Comparison of ENCODE assay signal across 27 cellular contexts in the genomic region with DNA sequence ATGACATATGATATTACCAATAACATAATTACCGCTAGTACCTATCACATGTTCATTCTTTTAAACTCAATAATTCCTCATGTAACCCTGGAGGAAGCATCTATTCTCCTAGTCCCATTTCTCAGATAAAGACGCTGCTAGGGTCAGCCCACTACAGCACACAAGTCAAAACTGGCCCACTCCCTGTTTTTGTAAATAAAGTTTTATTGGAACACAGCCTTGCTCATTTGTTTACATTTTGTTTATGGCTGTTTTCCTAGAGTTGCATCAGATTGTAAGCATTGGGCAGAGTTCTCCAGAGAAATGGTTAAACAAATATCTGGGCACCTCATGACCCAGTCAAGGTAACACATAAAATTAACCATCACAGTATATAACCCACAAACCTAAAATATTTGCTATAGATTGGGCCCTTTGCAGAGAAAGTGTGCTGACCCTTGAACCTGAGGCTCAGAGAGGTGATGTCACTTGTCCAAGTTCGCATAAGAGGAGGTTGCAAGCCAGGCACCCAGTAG.
"Had no signal": no experiment of that assay in that cellular context is flagged by ENCODE, and none has a peak within 500 bp of the region (broad histone marks: within the 10 kb centered on the region; RNA-seq: fewer than 3 reads in every experiment).

No MANE protein-coding gene starts in this region.

- H3K4me3 Mint-ChIP-seq: activated CD4-positive, alpha-beta T cell treated with anti-CD3 and anti-CD28 coated beads for 36 hours; activated CD4-positive, alpha-beta T cell treated with anti-CD3 and anti-CD28 coated beads, Interleukin-2, amount 10 ng/mL, durations not matched to agents 7 days and 5 days; activated CD8-positive, alpha-beta T cell treated with anti-CD3 and anti-CD28 coated beads, Interleukin-2, amount 10 ng/mL, durations not matched to agents 7 days and 5 days; activated naive CD4-positive, alpha-beta T cell treated with anti-CD3 and anti-CD28 coated beads, Interleukin-2, amount 50 U/mL, for 24 hours; activated naive CD8-positive, alpha-beta T cell treated with anti-CD3 and anti-CD28 coated beads, Interleukin-2, amount 10 ng/mL, durations not matched to agents 7 days and 5 days; activated T-cell treated with anti-CD3 and anti-CD28 coated beads, Interleukin-2, amount 50 U/mL, for 24 hours; T-helper 2 cell treated with Interferon-gamma antibody and Interleukin-4, amounts not matched to agents 5 μg/mL and 100 μg/mL, for 36 hours had no signal

- H3K4me1 ChIP-seq: Peyer's patch had no signal

- H3K27ac ChIP-seq: ascending aorta, cardiac muscle cell, Peyer's patch had no signal

- H3K4me3 ChIP-seq: ascending aorta, cardiac muscle cell, Peyer's patch had no signal

- ATAC-seq: activated CD4-positive, alpha-beta T cell treated with anti-CD3 and anti-CD28 coated beads for 36 hours; activated CD4-positive, CD25-positive, alpha-beta regulatory T cell treated with anti-CD3 and anti-CD28 coated beads, Interleukin-2, amount 50 U/mL, for 24 hours; activated CD8-positive, alpha-beta T cell treated with anti-CD3 and anti-CD28 coated beads, Interleukin-2, amount 10 ng/mL, durations not matched to agents 7 days and 5 days; PC-3; SK-N-SH treated with all-trans-retinoic acid at 6 μM for 48 hours had no signal

- FAIRE-seq: TTC549 had no signal

- H3K36me3 ChIP-seq: cardiac muscle cell, Peyer's patch had no signal

- H3K4me1 Mint-ChIP-seq: activated CD4-positive, alpha-beta T cell treated with anti-CD3 and anti-CD28 coated beads for 36 hours; activated CD4-positive, alpha-beta T cell treated with anti-CD3 and anti-CD28 coated beads, Interleukin-2, amount 10 ng/mL, durations not matched to agents 7 days and 5 days; activated naive CD4-positive, alpha-beta T cell treated with anti-CD3 and anti-CD28 coated beads, Interleukin-2, amount 50 U/mL, for 24 hours; activated naive CD8-positive, alpha-beta T cell treated with anti-CD3 and anti-CD28 coated beads, Interleukin-2, amount 10 ng/mL, durations not matched to agents 7 days and 5 days had no signal

- H3K9me3 ChIP-seq: ascending aorta, Peyer's patch had no signal

- H3K27ac Mint-ChIP-seq: activated CD4-positive, alpha-beta T cell treated with anti-CD3 and anti-CD28 coated beads for 36 hours; activated CD4-positive, alpha-beta T cell treated with anti-CD3 and anti-CD28 coated beads, Interleukin-2, amount 10 ng/mL, durations not matched to agents 7 days and 5 days; activated CD8-positive, alpha-beta T cell treated with anti-CD3 and anti-CD28 coated beads, Interleukin-2, amount 10 ng/mL, durations not matched to agents 7 days and 5 days; activated naive CD4-positive, alpha-beta T cell treated with anti-CD3 and anti-CD28 coated beads, Interleukin-2, amount 50 U/mL, for 24 hours; activated naive CD8-positive, alpha-beta T cell treated with anti-CD3 and anti-CD28 coated beads, Interleukin-2, amount 10 ng/mL, durations not matched to agents 7 days and 5 days; activated T-cell treated with anti-CD3 and anti-CD28 coated beads, Interleukin-2, amount 50 U/mL, for 24 hours; activated T-helper 2 cell treated with anti-CD3 and anti-CD28 coated beads, Interferon-gamma antibody, Interleukin-2, Interleukin-4, amounts not matched to agents 10 μg/mL and 5 μg/mL and 100 μg/mL, durations not matched to agents 14 hours and 24 hours and 36 hours; T-helper 2 cell treated with Interferon-gamma antibody and Interleukin-4, amounts not matched to agents 5 μg/mL and 100 μg/mL, for 36 hours had no signal

- H3K9me3 Mint-ChIP-seq: activated CD4-positive, alpha-beta T cell treated with anti-CD3 and anti-CD28 coated beads, Interleukin-2, amount 10 ng/mL, durations not matched to agents 7 days and 5 days; activated naive CD4-positive, alpha-beta T cell treated with anti-CD3 and anti-CD28 coated beads, Interleukin-2, amount 50 U/mL, for 24 hours; activated naive CD8-positive, alpha-beta T cell treated with anti-CD3 and anti-CD28 coated beads, Interleukin-2, amount 10 ng/mL, durations not matched to agents 7 days and 5 days; activated T-cell treated with anti-CD3 and anti-CD28 coated beads, Interleukin-2, amount 50 U/mL, for 24 hours; activated T-helper 2 cell treated with anti-CD3 and anti-CD28 coated beads, Interferon-gamma antibody, Interleukin-2, Interleukin-4, amounts not matched to agents 10 μg/mL and 5 μg/mL and 100 μg/mL, durations not matched to agents 14 hours and 24 hours and 36 hours; T-helper 2 cell treated with Interferon-gamma antibody and Interleukin-4, amounts not matched to agents 5 μg/mL and 100 μg/mL, for 36 hours had no signal

- H3K36me3 Mint-ChIP-seq: activated naive CD4-positive, alpha-beta T cell treated with anti-CD3 and anti-CD28 coated beads, Interleukin-2, amount 50 U/mL, for 24 hours; activated naive CD8-positive, alpha-beta T cell treated with anti-CD3 and anti-CD28 coated beads, Interleukin-2, amount 10 ng/mL, durations not matched to agents 7 days and 5 days had no signal

- DNase-seq: activated CD4-positive, alpha-beta T cell treated with anti-CD3 and anti-CD28 coated beads for 36 hours; activated CD4-positive, alpha-beta T cell treated with anti-CD3 and anti-CD28 coated beads, Interleukin-2, amount 10 ng/mL, durations not matched to agents 7 days and 5 days; activated CD4-positive, alpha-beta T cell treated with anti-CD3 and anti-CD28 coated beads, Interleukin-2, amount 50 U/mL, for 48 hours; activated CD8-positive, alpha-beta T cell treated with anti-CD3 and anti-CD28 coated beads, Interleukin-2, amount 10 ng/mL, durations not matched to agents 7 days and 5 days; activated gamma-delta T cell; activated naive CD4-positive, alpha-beta T cell treated with Interleukin-2 at 50 U/mL for 16 hours; activated naive CD8-positive, alpha-beta T cell treated with anti-CD3 and anti-CD28 coated beads, Interleukin-2, amount 10 ng/mL, durations not matched to agents 7 days and 5 days; activated T-cell treated with anti-CD3 and anti-CD28 coated beads, Interleukin-2, amount 50 U/mL, for 24 hours; amygdala; NCI-H1092; NCI-H1436 treated with DMSO at 0.1 percent for 48 hours; NCI-H1694 treated with DMSO at 0.1 percent for 48 hours; NCI-H2029; NCI-H345; NCI-H524 treated with DMSO at 0.1 percent for 48 hours; PC-3; Peyer's patch; RPMI8226; SHP77 treated with DMSO at 0.1 percent for 48 hours had no signal

- H3K27me3 ChIP-seq: ascending aorta, cardiac muscle cell, Peyer's patch had no signal
